Comparison of ENCODE assay signal across 8 cellular contexts in the genomic region with DNA sequence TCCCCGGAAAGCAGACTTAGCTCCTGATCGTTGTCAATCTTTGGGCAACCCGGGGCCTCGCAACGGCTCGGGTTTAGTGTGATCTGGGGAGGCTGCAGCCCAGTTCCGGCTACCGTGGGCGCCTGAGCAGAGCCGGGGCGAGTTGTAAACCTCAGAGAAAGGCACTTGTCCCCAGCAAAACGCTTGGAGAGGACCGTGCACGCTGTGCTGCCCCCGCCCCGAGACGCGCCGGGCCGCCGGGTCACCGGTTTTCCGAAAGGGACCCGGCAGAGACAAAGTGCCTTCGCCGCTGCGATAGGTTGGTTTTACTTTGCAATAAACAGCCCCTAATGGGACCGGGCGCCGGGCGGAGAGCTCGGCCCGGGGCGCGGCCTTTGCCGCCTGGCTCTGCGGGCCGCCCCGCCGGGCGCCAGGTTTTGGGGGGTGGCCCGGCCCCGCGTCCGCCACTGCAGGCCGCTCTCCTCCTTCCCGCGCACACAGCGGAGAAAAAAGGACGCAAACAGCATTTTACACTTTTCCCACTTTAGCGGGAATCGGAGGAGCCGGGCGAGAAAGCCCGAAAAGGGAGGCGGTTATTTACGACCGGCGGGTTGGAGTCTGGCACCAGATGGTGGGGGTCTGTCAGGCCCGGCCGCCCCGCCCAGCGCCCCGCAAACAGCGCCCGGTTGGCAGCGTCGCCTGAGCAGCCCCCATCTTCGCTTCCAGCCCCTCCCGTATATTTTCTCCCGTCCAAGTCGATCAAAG.
DNase-seq lines count a peak whose midpoint lies in the region; ATAC-seq and TF ChIP-seq lines count a peak whose summit lies in the region.

No MANE protein-coding gene starts in this region.

- H3K4me3 ChIP-seq in GM12864 (ENCODE audit: low read depth, low read length) (peak overlapping the region; percentile 74), OCI-LY1 (ENCODE audit: low read depth, low read length, poor library complexity, severe bottlenecking) (peak overlapping the region; percentile 62), astrocyte of the cerebellum (ENCODE audit: low read depth, low read length) (peak overlapping the region; percentile 41), lung (peak overlapping the region; percentile 19)

- H3K27me3 Mint-ChIP-seq in stimulated activated naive CD8-positive, alpha-beta T cell treated with anti-CD3 and anti-CD28 coated beads, Interleukin-15, amount 100 ng/mL, for 72 hours, result peaks cover 94% of the 10 kb centered on the region

- TF ChIP-seq CTCF in GM12864 (IDR thresholded peaks at IDR 0.05; ENCODE audit: low read depth, low read length, missing control alignments), result no peak
- TF ChIP-seq CTCF in OCI-LY1 (IDR thresholded peaks at IDR 0.05; ENCODE audit: low read length), result no peak
- TF ChIP-seq CTCF in astrocyte of the cerebellum (IDR thresholded peaks at IDR 0.05; ENCODE audit: low read depth, low read length, missing control alignments), result no peak
- TF ChIP-seq CTCF in lung (IDR thresholded peaks at IDR 0.05; ENCODE audit: control extremely low read depth, extremely low read depth), result no peak

- ATAC-seq in GM21786 (IDR thresholded peaks at IDR 0.05; ENCODE audit: unreplicated experiment), result peak; percentile 51
- ATAC-seq in lung (ENCODE audit: insufficient read depth, low FRiP score), result no peak
- ATAC-seq in stimulated activated naive CD8-positive, alpha-beta T cell treated with anti-CD3 and anti-CD28 coated beads, Interleukin-15, amount 100 ng/mL, for 72 hours, result peak; percentile 82

- peak overlapping the region; percentile 52 for H3K9ac ChIP-seq in OCI-LY1 (ENCODE audit: low read length)

- no peaks in the 10 kb centered on the region for H3K9me3 ChIP-seq in OCI-LY1 (ENCODE audit: low read length)
- H3K9me3 ChIP-seq in lung (ENCODE audit: control insufficient read depth in 2 of 2, insufficient read depth in 1 of 2, low read length in 1 of 2), result peaks cover 0 to 2% of the 10 kb centered on the region in 2 donors

- no peaks in the 10 kb centered on the region for H3K9me3 Mint-ChIP-seq in stimulated activated naive CD8-positive, alpha-beta T cell treated with anti-CD3 and anti-CD28 coated beads, Interleukin-15, amount 100 ng/mL, for 72 hours

- WGBS in lung, 2 donors, result 2 to 6% methylated on average over 65 to 72 of the region's 72 CpGs

- H3K4me1 ChIP-seq in OCI-LY1 (ENCODE audit: insufficient read depth, low read length, severe bottlenecking), result peaks cover 18% of the 10 kb centered on the region
- H3K4me1 ChIP-seq in lung (ENCODE audit: control insufficient read depth in 2 of 2, insufficient read depth in 2 of 2, low read length in 2 of 2), result peaks cover 0 to 6% of the 10 kb centered on the region in 2 donors

- H3K27ac Mint-ChIP-seq in stimulated activated naive CD8-positive, alpha-beta T cell treated with anti-CD3 and anti-CD28 coated beads, Interleukin-15, amount 100 ng/mL, for 72 hours, result peak overlapping the region; percentile 21 to 77

- peaks cover 15% of the 10 kb centered on the region for H3K4me1 Mint-ChIP-seq in stimulated activated naive CD8-positive, alpha-beta T cell treated with anti-CD3 and anti-CD28 coated beads, Interleukin-15, amount 100 ng/mL, for 72 hours

- no peaks in the 10 kb centered on the region for H3K36me3 ChIP-seq in OCI-LY1 (ENCODE audit: insufficient read depth, low read length)
- no peaks in the 10 kb centered on the region for H3K36me3 ChIP-seq in lung (ENCODE audit: control insufficient read depth in 2 of 2, insufficient read depth in 2 of 2, low read length in 2 of 2)

- peak overlapping the region; percentile 83 for H3K4me2 ChIP-seq in OCI-LY1 (ENCODE audit: low read length)

- H4K20me1 ChIP-seq in OCI-LY1 (ENCODE audit: insufficient read depth, low read length), result no peaks in the 10 kb centered on the region

- H3K27ac ChIP-seq in OCI-LY1 (ENCODE audit: low read depth, low read length, poor library complexity, severe bottlenecking) (no peak overlapping the region), lung (ENCODE audit: low read depth in 1 of 2, low read length in 1 of 2) (no peak overlapping the region)

- peak overlapping the region; percentile 97 for H2AFZ ChIP-seq in OCI-LY1 (ENCODE audit: low read length)

- peak overlapping the region; percentile 89 to 92 for H3K4me3 Mint-ChIP-seq in stimulated activated naive CD8-positive, alpha-beta T cell treated with anti-CD3 and anti-CD28 coated beads, Interleukin-15, amount 100 ng/mL, for 72 hours

- H3F3A ChIP-seq in OCI-LY1 (ENCODE audit: insufficient read depth, low read length), result no peaks in the 10 kb centered on the region

- no peaks in the 10 kb centered on the region for H3K27me3 ChIP-seq in OCI-LY1 (ENCODE audit: insufficient read depth, low read length)
- peaks cover 8% of the 10 kb centered on the region for H3K27me3 ChIP-seq in lung (ENCODE audit: control insufficient read depth, insufficient read depth)

- DNase-seq in GM12864 (ENCODE audit: low read depth), result no peak
- no peak for DNase-seq in astrocyte of the cerebellum (ENCODE audit: low read depth)
- no peak for DNase-seq in lung (ENCODE audit: low spot score)
- DNase-seq in stimulated activated naive CD8-positive, alpha-beta T cell treated with anti-CD3 and anti-CD28 coated beads, Interleukin-15, amount 100 ng/mL, for 72 hours, result peak; percentile 40 to 47
- no peak for DNase-seq in cortex of kidney (lab: John Stamatoyannopoulos, UW)
- DNase-seq in NOMO-1 treated with dmso at 0.1 percent for 144 hours (lab: John Stamatoyannopoulos, UW; ENCODE audit: unreplicated experiment), result no peak

- no peaks in the 10 kb centered on the region for H3K79me2 ChIP-seq in OCI-LY1 (ENCODE audit: insufficient read depth, low read length)

- H3K9me2 ChIP-seq in OCI-LY1 (ENCODE audit: low read depth, low read length), result no peaks in the 10 kb centered on the region

- in situ Hi-C loops in astrocyte of the cerebellum (cut with HindIII; ENCODE audit: low sequenced_read_pairs), result no loop called here

Comparison
In these comparisons a context has a peak if more than half of its experiments do, and no peak if none do; other contexts are left out.
1. DNase-seq: peak in stimulated activated naive CD8-positive, alpha-beta T cell treated with anti-CD3 and anti-CD28 coated beads, Interleukin-15, amount 100 ng/mL, for 72 hours (2 of 2); none in GM12864 (single experiment), astrocyte of the cerebellum (single experiment), lung (single experiment), cortex of kidney (single experiment) and NOMO-1 treated with dmso at 0.1 percent for 144 hours (single experiment).
2. H3K4me3 ChIP-seq: peak in every context shown above with its lines; median percentile 74 in GM12864; 62 in OCI-LY1; 41 in astrocyte of the cerebellum; 19 in lung.